Comparison of ENCODE assay signal across 12 cellular contexts in genomic region chr3:138367912-138368311, GRCh38. TPM values are rescaled to one million over a fixed set of nuclear protein-coding genes. Genes with fewer than 3 reads are reported as not detected.
DNase-seq lines count a peak whose midpoint lies in the region; ATAC-seq and TF ChIP-seq lines count a peak whose summit lies in the region.
"Had no signal": no experiment of that assay in that cellular context is flagged by ENCODE, and none has a peak within 500 bp of the region (broad histone marks: within the 10 kb centered on the region; RNA-seq: fewer than 3 reads in every experiment).

No MANE protein-coding gene starts in this region.

- no TSS peak for BruUV-seq in MCF 10A (replicated peaks; lab: Mats Ljungman, UMichigan)

- POLR2A ChIA-PET in MCF 10A (lab: Yijun Ruan, JAX): no interaction called here

- peaks cover 0 to 2% of the 10 kb centered on the region in 2 donors for H3K27me3 ChIP-seq in breast epithelium
- no peaks in the 10 kb centered on the region for H3K27me3 ChIP-seq in upper lobe of left lung

- H3K27ac Mint-ChIP-seq in MCF 10A (ENCODE audit: low read depth, unreplicated experiment): no peak overlapping the region
- H3K27ac Mint-ChIP-seq: activated B cell treated with CpG ODN at 0.5 μM for 24 hours had no signal

- H3K36me3 Mint-ChIP-seq in MCF 10A (ENCODE audit: insufficient read depth, unreplicated experiment): no peaks in the 10 kb centered on the region

- peaks cover 6 to 7% of the 10 kb centered on the region in 2 donors for H3K4me1 ChIP-seq in breast epithelium
- H3K4me1 ChIP-seq in upper lobe of left lung: peaks cover 10 to 36% (median 20%) of the 10 kb centered on the region in 4 donors

- CTCF ChIA-PET in MCF 10A (lab: Yijun Ruan, JAX): interaction anchor here (1.3 kb wide), 2 partner anchors 18 to 35 kb away, joined by 4 to 6 read pairs; no protein-coding TSS in a partner anchor

- H3K4me3 Mint-ChIP-seq in MCF 10A (ENCODE audit: unreplicated experiment): no peak overlapping the region
- H3K4me3 Mint-ChIP-seq: activated B cell treated with CpG ODN at 0.5 μM for 24 hours had no signal

- intact Hi-C loops in breast epithelium (cut with DNase I; ENCODE audit: low total_unique reads) (no loop called here), MCF 10A (cut with micrococcal nuclease) (no loop called here)

- ATAC-seq in upper lobe of left lung (ENCODE audit: low FRiP score in 2 of 2) (peak in 1 of 2 donors; percentile 84), HG02970 (IDR thresholded peaks at IDR 0.05; ENCODE audit: low FRiP score, unreplicated experiment) (no peak)

- no peaks in the 10 kb centered on the region for H3K9me3 Mint-ChIP-seq in MCF 10A (ENCODE audit: unreplicated experiment)

- WGBS in upper lobe of left lung, 2 donors: 53 to 66% methylated on average over 5 of the region's 5 CpGs

- no peak for TF ChIP-seq POLR2A in breast epithelium (IDR thresholded peaks at IDR 0.05)
- no peak for TF ChIP-seq POLR2A in upper lobe of left lung (IDR thresholded peaks at IDR 0.05)

- H3K4me3 ChIP-seq in breast epithelium (no peak overlapping the region), coronary artery (no peak overlapping the region), upper lobe of left lung (no peak overlapping the region)

- no peaks in the 10 kb centered on the region for H3K4me1 Mint-ChIP-seq in MCF 10A (ENCODE audit: insufficient read depth, unreplicated experiment)

- peak in 1 of 2 donors; percentile 50 for DNase-seq in breast epithelium (ENCODE audit: low spot score in 2 of 2)
- no peak for DNase-seq in MCF 10A (ENCODE audit: unreplicated experiment)
- peak; percentile 88 for DNase-seq in coronary artery (ENCODE audit: low spot score)
- peak; percentile 90 for DNase-seq in mesenteric fat pad (ENCODE audit: low spot score)
- peak in 1 of 2 donors; percentile 85 for DNase-seq in upper lobe of left lung
- DNase-seq in NCI-H2196 treated with DMSO at 0.1 percent for 48 hours (lab: John Stamatoyannopoulos, UW; ENCODE audit: unreplicated experiment): no peak
- DNase-seq in activated CD8-positive, alpha-beta memory T cell treated with anti-CD3 and anti-CD28 coated beads, Interleukin-2, amount 50 U/mL, for 4 hours: no peak
- DNase-seq: activated B cell treated with CpG ODN at 0.5 μM for 24 hours, AML-193, KBM-7, naive B cell had no signal

- H3K27ac ChIP-seq in breast epithelium (peak overlapping the region; percentile 17 to 75), coronary artery (peak overlapping the region in 1 of 2 donors; percentile 73), upper lobe of left lung (peak overlapping the region in 3 of 4 donors; percentile 16 to 44 (median 28))

- H3K27me3 Mint-ChIP-seq in MCF 10A (ENCODE audit: insufficient read depth, unreplicated experiment): no peaks in the 10 kb centered on the region

- TF ChIP-seq EP300 in upper lobe of left lung (IDR thresholded peaks at IDR 0.05): no peak

- H3K36me3 ChIP-seq in breast epithelium (no peaks in the 10 kb centered on the region), upper lobe of left lung (no peaks in the 10 kb centered on the region)

- TF ChIP-seq CTCF in breast epithelium (IDR thresholded peaks at IDR 0.05) (no peak), MCF 10A (IDR thresholded peaks at IDR 0.05; ENCODE audit: unreplicated experiment) (no peak), coronary artery (IDR thresholded peaks at IDR 0.05) (no peak), upper lobe of left lung (IDR thresholded peaks at IDR 0.05) (no peak)

- H3K9me3 ChIP-seq in breast epithelium (no peaks in the 10 kb centered on the region), upper lobe of left lung (no peaks in the 10 kb centered on the region)

RNA-seq across cellular contexts. Expression of gene MRAS, which starts 19.5 kb away (rescaled TPM):
- total RNA-seq in breast epithelium (100 to 1,000 TPM in 1 of 3 donors, 10 to 100 TPM in 2; 39.0 to 157 (median 74.8) TPM), MCF 10A (2022) (5.2 and 7.0 TPM in 2 replicates), mesenteric fat pad (232 TPM), upper lobe of left lung (10 to 100 TPM; 15.7 to 56.0 (median 34.8) TPM)

RNA-seq across cellular contexts. Expression of gene NME9, which starts 38.3 kb away (rescaled TPM):
- total RNA-seq in breast epithelium (1 to 10 TPM in 1 of 3 donors, under 1 TPM in 2; 0.48 to 1.3 (median 0.98) TPM), MCF 10A (2022) (not detected in 2 replicates), mesenteric fat pad (not detected), upper lobe of left lung (10 to 100 TPM in 1 of 6 donors, 1 to 10 TPM in 4, under 1 TPM in 1; 0.46 to 16.5 (median 3.3) TPM)
- total RNA-seq: activated B cell treated with CpG ODN at 0.5 μM for 24 hours had no signal

Comparison
In these comparisons a context has a peak if more than half of its experiments do, and no peak if none do; other contexts are left out.
1. DNase-seq: peak in coronary artery (single experiment) and mesenteric fat pad (single experiment); none in MCF 10A (single experiment), NCI-H2196 treated with DMSO at 0.1 percent for 48 hours (single experiment) and activated CD8-positive, alpha-beta memory T cell treated with anti-CD3 and anti-CD28 coated beads, Interleukin-2, amount 50 U/mL, for 4 hours (single experiment).